ENCODE assay signal across 20 cellular contexts in the genomic region with DNA sequence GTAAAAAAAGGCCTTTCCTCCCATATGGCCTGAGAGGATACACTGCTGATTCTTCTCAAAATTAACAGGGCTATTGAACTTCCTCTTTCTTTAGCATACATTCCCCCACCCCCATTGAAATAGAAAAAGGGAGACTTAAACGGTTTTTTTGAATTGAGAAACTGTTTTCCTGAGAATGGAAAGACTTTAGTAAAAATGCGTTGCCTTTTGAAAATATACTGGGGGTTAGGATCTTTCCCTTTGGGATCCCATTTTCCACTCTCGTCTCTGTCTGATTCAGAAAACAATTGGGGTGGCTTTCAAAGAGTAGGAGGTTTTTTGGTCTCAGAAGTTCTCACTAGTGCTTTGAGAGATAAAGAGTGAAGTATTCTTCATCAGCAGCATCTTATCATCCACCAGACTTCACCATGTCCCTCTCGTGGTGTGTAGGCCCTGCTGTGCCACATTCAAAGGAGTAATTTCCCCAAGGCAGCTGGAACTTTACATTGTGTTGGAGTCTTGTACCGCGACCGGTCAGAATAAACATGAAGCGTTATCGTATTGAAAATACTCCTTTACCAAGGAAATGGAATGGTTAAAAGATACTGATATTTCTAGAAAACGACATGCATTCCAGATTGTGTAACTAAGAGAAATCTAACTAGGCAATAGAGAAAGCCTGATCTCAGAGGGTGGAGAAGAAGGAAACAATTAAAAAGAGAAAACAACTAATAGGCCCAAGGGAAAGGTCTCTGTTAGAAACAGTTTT. TPM values are rescaled to one million over a fixed set of nuclear protein-coding genes. Genes with fewer than 3 reads are reported as not detected.
A peak's percentile ranks its signal among the peaks of the same experiment; 100 is the strongest.
DNase-seq lines count a peak whose midpoint lies in the region; FAIRE-seq and TF ChIP-seq lines count a peak whose summit lies in the region.
"Had no signal": no experiment of that assay in that cellular context is flagged by ENCODE, and none has a peak within 500 bp of the region (broad histone marks: within the 10 kb centered on the region; RNA-seq: fewer than 3 reads in every experiment).

No MANE protein-coding gene starts in this region.

- H3K79me2 ChIP-seq in OCI-LY7 (ENCODE audit: insufficient read depth, low read depth, low read length): peaks cover 11% of the 10 kb centered on the region; the same call in 1 of the 2 replicates

- no peaks in the 10 kb centered on the region for H3K9me2 ChIP-seq in OCI-LY7 (ENCODE audit: insufficient read depth, low read length)

- peak overlapping the region; percentile 55 for H3K4me2 ChIP-seq in OCI-LY7 (ENCODE audit: low read length)
- H3K4me2 ChIP-seq: GM23338 had no signal

- no peaks in the 10 kb centered on the region for H3K36me3 Mint-ChIP-seq in mesothelial cell of epicardium

- peaks cover 6% of the 10 kb centered on the region for H3K4me1 Mint-ChIP-seq in mesothelial cell of epicardium
- H3K4me1 Mint-ChIP-seq: nephron had no signal

- TF ChIP-seq POLR2A in erythroblast (IDR thresholded peaks at IDR 0.05; ENCODE audit: low read length): no peak

- peaks cover 96% of the 10 kb centered on the region for H3K36me3 ChIP-seq in OCI-LY7 (ENCODE audit: insufficient read depth, low read length)
- H3K36me3 ChIP-seq: prostate gland, SJSA1, spleen, tibial artery had no signal

- peaks cover 14% of the 10 kb centered on the region for H3K27me3 Mint-ChIP-seq in mesothelial cell of epicardium (ENCODE audit: low read depth)
- H3K27me3 Mint-ChIP-seq: activated CD4-positive, alpha-beta memory T cell treated with anti-CD3 and anti-CD28 coated beads, Interleukin-2, amount 10 ng/mL, durations not matched to agents 7 days and 5 days had no signal

- in situ Hi-C loops in KBM-7 (cut with MboI; ENCODE audit: low pct_unique_long_range_greater_than_20kb, low sequenced_read_pairs): no loop called here

- peaks cover 5% of the 10 kb centered on the region; the same call in 1 of the 2 replicates for H3K9me3 ChIP-seq in OCI-LY7 (ENCODE audit: low read length)
- H3K9me3 ChIP-seq: prostate gland, SJSA1, spleen, tibial artery had no signal

- DNase-seq in GDM1 (lab: John Stamatoyannopoulos, UW) (peak; percentile 52), KBM-7 (peak; percentile 88), OCI-LY7 (ENCODE audit: low spot score) (peak; percentile 68), erythroblast (lab: John Stamatoyannopoulos, UW) (peak; percentile 77 to 90), RCC 7860 (ENCODE audit: low spot score) (no peak), HTR-8/SVneo (ENCODE audit: insufficient read length, low spot score) (no peak), mesothelial cell of epicardium (ENCODE audit: low spot score in 2 of 2, unreplicated experiment in 2 of 2) (no peak), RKO (ENCODE audit: low spot score) (no peak)
- DNase-seq: activated CD4-positive, alpha-beta memory T cell treated with anti-CD3 and anti-CD28 coated beads, Interleukin-2, amount 10 ng/mL, durations not matched to agents 7 days and 5 days; NCI-H1048; spleen; tibial artery had no signal

- TF ChIP-seq CTCF in OCI-LY7 (conservative IDR thresholded peaks at IDR 0.05; ENCODE audit: low read length): no peak
- TF ChIP-seq CTCF in mesothelial cell of epicardium (IDR thresholded peaks at IDR 0.05; ENCODE audit: unreplicated experiment): no peak

- H3K9me3 Mint-ChIP-seq in mesothelial cell of epicardium: no peaks in the 10 kb centered on the region
- H3K9me3 Mint-ChIP-seq: activated CD4-positive, alpha-beta memory T cell treated with anti-CD3 and anti-CD28 coated beads, Interleukin-2, amount 10 ng/mL, durations not matched to agents 7 days and 5 days; GM23338; nephron; stimulated activated memory B cell treated with anti-CD40 and anti-IgM and Interleukin-4, amounts not matched to agents 10 μg/mL and 1 μg/mL and 100 μg/mL, for 72 hours had no signal

- CTCF ChIA-PET in OCI-LY7 (lab: Charles Lee; ENCODE audit: unreplicated experiment): no interaction called here

- intact Hi-C loops in OCI-LY7 (cut with micrococcal nuclease; ENCODE audit: unreplicated experiment): no loop called here

- no peak for FAIRE-seq in RCC 7860 (lab: Jason Lieb, UNC)
- FAIRE-seq in HTR-8/SVneo (lab: Jason Lieb, UNC): no peak
- FAIRE-seq: bronchial epithelial cell, TTC549 had no signal

- no peaks in the 10 kb centered on the region for H4K20me1 ChIP-seq in OCI-LY7 (ENCODE audit: insufficient read depth, low read length)

- no peak overlapping the region for H3K4me3 ChIP-seq in OCI-LY7 (ENCODE audit: low read depth, low read length, poor library complexity, severe bottlenecking)
- H3K4me3 ChIP-seq: GM23338, lung, prostate gland, SJSA1, spleen, tibial artery had no signal

- H3K4me1 ChIP-seq in OCI-LY7 (ENCODE audit: insufficient read depth, low read length, poor library complexity, severe bottlenecking): peaks cover 27% of the 10 kb centered on the region
- H3K4me1 ChIP-seq: prostate gland, SJSA1, tibial artery had no signal

- no peak overlapping the region for H3K27ac Mint-ChIP-seq in mesothelial cell of epicardium
- H3K27ac Mint-ChIP-seq: activated CD4-positive, alpha-beta memory T cell treated with anti-CD3 and anti-CD28 coated beads, Interleukin-2, amount 10 ng/mL, durations not matched to agents 7 days and 5 days; GM23338; nephron; stimulated activated memory B cell treated with anti-CD40 and anti-IgM and Interleukin-4, amounts not matched to agents 10 μg/mL and 1 μg/mL and 100 μg/mL, for 72 hours had no signal

- H2AFZ ChIP-seq in OCI-LY7 (ENCODE audit: low read length): peak overlapping the region; percentile 51; the same call in 1 of the 2 replicates
- H2AFZ ChIP-seq: GM23338 had no signal

- peak overlapping the region; percentile 58 for H3K27ac ChIP-seq in OCI-LY7 (ENCODE audit: low read depth, low read length, poor library complexity, severe bottlenecking)
- H3K27ac ChIP-seq: prostate gland, SJSA1, tibial artery had no signal

- BruUV-seq in OCI-LY7 (replicated peaks; lab: Mats Ljungman, UMichigan): no TSS peak

- POLR2A ChIA-PET in OCI-LY7 (lab: Charles Lee): interaction anchor here (0.8 to 1.4 kb wide), 3 partner anchors 14 to 203 kb away, joined by 3 to 5 read pairs (median 4); no protein-coding TSS in a partner anchor

- no peak overlapping the region for H3K4me3 Mint-ChIP-seq in mesothelial cell of epicardium
- H3K4me3 Mint-ChIP-seq: activated CD4-positive, alpha-beta memory T cell treated with anti-CD3 and anti-CD28 coated beads, Interleukin-2, amount 10 ng/mL, durations not matched to agents 7 days and 5 days; GM23338; nephron; stimulated activated memory B cell treated with anti-CD40 and anti-IgM and Interleukin-4, amounts not matched to agents 10 μg/mL and 1 μg/mL and 100 μg/mL, for 72 hours had no signal

RNA-seq across cellular contexts. Expression of gene MYB, which starts 10.6 kb away (rescaled TPM):
- total RNA-seq in OCI-LY7 (2014; rRNA removed; shearing (Covaris generic)): 42.9 and 45.1 TPM in 2 replicates
- total RNA-seq in OCI-LY7 (2022) (20.1 and 26.1 TPM in 2 replicates), mesothelial cell of epicardium (1.6 to 2.4 TPM (median 2.0 TPM) in 3 replicates)

Comparison
In these comparisons a context has a peak if more than half of its experiments do, and no peak if none do; other contexts are left out.
1. DNase-seq: peak in GDM1 (single experiment), KBM-7 (single experiment), OCI-LY7 (single experiment) and erythroblast (2 of 2); none in RCC 7860 (single experiment), HTR-8/SVneo (single experiment), mesothelial cell of epicardium (0 of 2) and RKO (single experiment).